Comparison of ENCODE assay signal across 27 cellular contexts in the genomic region with DNA sequence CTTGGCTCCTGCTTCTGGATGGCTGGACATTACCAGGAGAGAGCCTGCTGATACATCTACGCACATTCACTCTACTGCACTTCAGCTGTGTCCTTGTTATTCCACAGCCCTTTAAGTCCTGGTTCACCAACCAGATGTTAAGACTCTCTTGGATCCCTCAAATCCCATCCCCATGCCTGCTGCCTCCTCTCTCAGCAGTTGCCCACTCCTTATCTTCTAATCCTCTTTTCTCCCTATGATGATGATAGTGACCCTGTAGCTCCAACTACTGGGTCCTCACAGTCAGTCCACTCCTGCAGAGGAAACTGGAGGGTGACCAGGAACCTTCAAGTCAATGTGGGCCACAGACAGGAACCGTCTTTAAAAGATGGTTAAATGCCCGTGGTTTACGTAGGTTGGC.
DNase-seq lines count a peak whose midpoint lies in the region; ATAC-seq and TF ChIP-seq lines count a peak whose summit lies in the region.
"Had no signal": no experiment of that assay in that cellular context is flagged by ENCODE, and none has a peak within 500 bp of the region (broad histone marks: within the 10 kb centered on the region; RNA-seq: fewer than 3 reads in every experiment).

No MANE protein-coding gene starts in this region.

- no peak for DNase-seq in T-helper 2 cell treated with Interferon-gamma antibody and Interleukin-4, amounts not matched to agents 5 μg/mL and 100 μg/mL, for 36 hours (ENCODE audit: low spot score)
- DNase-seq in T-helper 2 cell (no peak), HT-29 (ENCODE audit: low spot score) (peak; percentile 18), GM20000 (ENCODE audit: low spot score) (no peak), trophoblast cell (no peak)
- DNase-seq in activated naive CD8-positive, alpha-beta T cell treated with anti-CD3 and anti-CD28 coated beads for 36 hours = no peak
- DNase-seq: 8988T; activated CD4-positive, alpha-beta T cell treated with anti-CD3 and anti-CD28 coated beads for 48 hours; activated gamma-delta T cell treated with Interleukin-2 at 50 U/mL for 16 hours; AML-193; anterior cingulate cortex; CD8-positive, alpha-beta memory T cell; central memory CD4-positive, alpha-beta T cell; dorsolateral prefrontal cortex; GF-D8; HCEC 1CT; head of caudate nucleus; NCI-H1694 treated with DMSO at 0.1 percent for 48 hours; NCI-H69; SHP77 treated with DMSO at 0.1 percent for 48 hours; stimulated activated CD4-positive, alpha-beta T cell treated with anti-CD3 and anti-CD28 coated beads, Interleukin-2, amount 100 ng/mL, for 24 hours; stimulated activated naive CD4-positive, alpha-beta T cell; tibial artery had no signal

- no peaks in the 10 kb centered on the region for H3K27me3 Mint-ChIP-seq in T-helper 2 cell treated with Interferon-gamma antibody and Interleukin-4, amounts not matched to agents 5 μg/mL and 100 μg/mL, for 36 hours (ENCODE audit: low read depth)
- no peaks in the 10 kb centered on the region for H3K27me3 Mint-ChIP-seq in activated naive CD8-positive, alpha-beta T cell treated with anti-CD3 and anti-CD28 coated beads for 36 hours
- H3K27me3 Mint-ChIP-seq: CD8-positive, alpha-beta memory T cell had no signal

- no peak overlapping the region for H3K23ac ChIP-seq in trophoblast cell (ENCODE audit: low read length)

- no peak overlapping the region for H2AK5ac ChIP-seq in trophoblast cell (ENCODE audit: low read length)

- no peak overlapping the region for H4K12ac ChIP-seq in trophoblast cell (ENCODE audit: low read depth, low read length)

- H3K27ac ChIP-seq in mucosa of rectum (ENCODE audit: low read depth in 2 of 2, low read length in 2 of 2) = peak overlapping the region; percentile 89 to 93
- no peak overlapping the region for H3K27ac ChIP-seq in trophoblast cell (ENCODE audit: low read depth, low read length)
- H3K27ac ChIP-seq: neural progenitor cell, tibial artery had no signal

- H3K27ac Mint-ChIP-seq in T-helper 2 cell treated with Interferon-gamma antibody and Interleukin-4, amounts not matched to agents 5 μg/mL and 100 μg/mL, for 36 hours = peak overlapping the region; percentile 5
- peak overlapping the region; percentile 93 for H3K27ac Mint-ChIP-seq in activated naive CD8-positive, alpha-beta T cell treated with anti-CD3 and anti-CD28 coated beads for 36 hours
- H3K27ac Mint-ChIP-seq: neural progenitor cell had no signal

- no peak overlapping the region for H2BK12ac ChIP-seq in trophoblast cell (ENCODE audit: low read length)

- H3K4me3 Mint-ChIP-seq in T-helper 2 cell treated with Interferon-gamma antibody and Interleukin-4, amounts not matched to agents 5 μg/mL and 100 μg/mL, for 36 hours = no peak overlapping the region
- no peak overlapping the region for H3K4me3 Mint-ChIP-seq in activated naive CD8-positive, alpha-beta T cell treated with anti-CD3 and anti-CD28 coated beads for 36 hours
- H3K4me3 Mint-ChIP-seq: neural progenitor cell had no signal

- H3K4me1 ChIP-seq in mucosa of rectum (ENCODE audit: control insufficient read depth in 2 of 2, insufficient read depth in 2 of 2, low read length in 2 of 2) (peaks cover 11 to 37% of the 10 kb centered on the region in 2 donors), trophoblast cell (ENCODE audit: control insufficient read depth in 1 of 2, insufficient read depth in 2 of 2, low read length in 2 of 2) (no peaks in the 10 kb centered on the region)
- H3K4me1 ChIP-seq: neural progenitor cell, tibial artery had no signal

- H3K4ac ChIP-seq in trophoblast cell (ENCODE audit: low read depth, low read length) = no peak overlapping the region

- no peaks in the 10 kb centered on the region for H3K79me1 ChIP-seq in trophoblast cell (ENCODE audit: low read length)

- H3K4me1 Mint-ChIP-seq in T-helper 2 cell treated with Interferon-gamma antibody and Interleukin-4, amounts not matched to agents 5 μg/mL and 100 μg/mL, for 36 hours (ENCODE audit: low read depth) = peaks cover 51% of the 10 kb centered on the region
- H3K4me1 Mint-ChIP-seq in activated naive CD8-positive, alpha-beta T cell treated with anti-CD3 and anti-CD28 coated beads for 36 hours = peaks cover 72% of the 10 kb centered on the region

- H2AFZ ChIP-seq in trophoblast cell (ENCODE audit: insufficient read depth, low read length, poor library complexity) = no peak overlapping the region
- H2AFZ ChIP-seq: neural progenitor cell had no signal

- no peak overlapping the region for H2BK120ac ChIP-seq in trophoblast cell (ENCODE audit: insufficient read depth, low read length, poor library complexity)

- no peak for TF ChIP-seq CTCF in GM20000 (IDR thresholded peaks at IDR 0.05; ENCODE audit: extremely low read depth, missing control alignments)

- H3K9me3 ChIP-seq in mucosa of rectum (ENCODE audit: control insufficient read depth in 2 of 2, low read length in 2 of 2) (no peaks in the 10 kb centered on the region), trophoblast cell (ENCODE audit: insufficient read depth, low read depth, low read length) (no peaks in the 10 kb centered on the region)
- H3K9me3 ChIP-seq: mucosa of descending colon, tibial artery had no signal

- H3K4me2 ChIP-seq in trophoblast cell (ENCODE audit: low read length) = no peak overlapping the region
- H3K4me2 ChIP-seq: neural progenitor cell had no signal

- no peak overlapping the region for H3K14ac ChIP-seq in trophoblast cell (ENCODE audit: low read length)

- no CpG with 5 or more reads among the region's 4 CpGs for WGBS in trophoblast cell (ENCODE audit: extremely low coverage, insufficient coverage, insufficient read length)

- H4K91ac ChIP-seq in trophoblast cell (ENCODE audit: low read depth, low read length) = no peak overlapping the region

- no peak overlapping the region for H4K8ac ChIP-seq in trophoblast cell (ENCODE audit: low read depth, low read length)

- no peaks in the 10 kb centered on the region for H3K79me2 ChIP-seq in trophoblast cell (ENCODE audit: control insufficient read depth, insufficient read depth, low read length, poor library complexity)

- no peaks in the 10 kb centered on the region for H3K27me3 ChIP-seq in mucosa of rectum (ENCODE audit: control insufficient read depth in 2 of 2, insufficient read depth in 2 of 2, low read length in 2 of 2)
- no peaks in the 10 kb centered on the region for H3K27me3 ChIP-seq in trophoblast cell (ENCODE audit: insufficient read depth, low read length)
- H3K27me3 ChIP-seq: dorsolateral prefrontal cortex, neural progenitor cell, tibial artery had no signal

- no peak overlapping the region for H3K9ac ChIP-seq in mucosa of rectum (ENCODE audit: low read depth in 1 of 2, low read length in 2 of 2)
- H3K9ac ChIP-seq in trophoblast cell (ENCODE audit: low read length) = no peak overlapping the region
- H3K9ac ChIP-seq: neural progenitor cell had no signal

- H2BK5ac ChIP-seq in trophoblast cell (ENCODE audit: low read depth, low read length, poor library complexity) = no peak overlapping the region

- H3K36me3 ChIP-seq in mucosa of rectum (ENCODE audit: control insufficient read depth in 2 of 2, insufficient read depth in 2 of 2, low read length in 2 of 2) = no peaks in the 10 kb centered on the region
- H3K36me3 ChIP-seq in trophoblast cell (ENCODE audit: control insufficient read depth in 1 of 2, insufficient read depth in 2 of 2, low read length in 2 of 2) = no peaks in the 10 kb centered on the region
- H3K36me3 ChIP-seq: neural progenitor cell, tibial artery had no signal

- peaks cover 3% of the 10 kb centered on the region for H3K9me3 Mint-ChIP-seq in T-helper 2 cell treated with Interferon-gamma antibody and Interleukin-4, amounts not matched to agents 5 μg/mL and 100 μg/mL, for 36 hours
- H3K9me3 Mint-ChIP-seq in activated naive CD8-positive, alpha-beta T cell treated with anti-CD3 and anti-CD28 coated beads for 36 hours = peaks cover 5% of the 10 kb centered on the region
- H3K9me3 Mint-ChIP-seq: CD8-positive, alpha-beta memory T cell; neural progenitor cell had no signal

- H3K36me3 Mint-ChIP-seq in T-helper 2 cell treated with Interferon-gamma antibody and Interleukin-4, amounts not matched to agents 5 μg/mL and 100 μg/mL, for 36 hours (ENCODE audit: low read depth) = no peaks in the 10 kb centered on the region
- H3K36me3 Mint-ChIP-seq in activated naive CD8-positive, alpha-beta T cell treated with anti-CD3 and anti-CD28 coated beads for 36 hours = no peaks in the 10 kb centered on the region
- H3K36me3 Mint-ChIP-seq: CD8-positive, alpha-beta memory T cell; neural progenitor cell had no signal

- no peak for ATAC-seq in GM19324 (IDR thresholded peaks at IDR 0.05; ENCODE audit: low FRiP score, unreplicated experiment)

- no peak overlapping the region for H3K18ac ChIP-seq in trophoblast cell (ENCODE audit: low read length)

- H3K4me3 ChIP-seq in mucosa of rectum (ENCODE audit: low read length in 2 of 2) = peak overlapping the region; percentile 20 to 61
- no peak overlapping the region for H3K4me3 ChIP-seq in trophoblast cell (ENCODE audit: low read depth, low read length)
- H3K4me3 ChIP-seq: dorsolateral prefrontal cortex, mucosa of descending colon, neural progenitor cell, tibial artery had no signal
